1 cellular context compared by ENCODE assay signal in genomic region chr19:49795615-49796014, GRCh38.
TF ChIP-seq lines count a peak whose summit lies in the region.

No MANE protein-coding gene starts in this region.

TF ChIP-seq in K562, 482 proteins besides CTCF, POLR2A, EP300 and RAD21:
- TF ChIP-seq RBFOX2 (IDR thresholded peaks at IDR 0.05; ENCODE audit: low read depth, low read length) (0 out of 2 replicates have a peak, but pooled peaks have one; percentile 23), TFAM (CRISPR knock-in tag; conservative IDR thresholded peaks at IDR 0.05) (no peak), SLC30A9 (CRISPR knock-in tag; IDR thresholded peaks at IDR 0.05) (no peak)
TF ChIP-seq in K562: peak in this region for 1.
